21 cellular contexts compared by ENCODE assay signal in the genomic region with DNA sequence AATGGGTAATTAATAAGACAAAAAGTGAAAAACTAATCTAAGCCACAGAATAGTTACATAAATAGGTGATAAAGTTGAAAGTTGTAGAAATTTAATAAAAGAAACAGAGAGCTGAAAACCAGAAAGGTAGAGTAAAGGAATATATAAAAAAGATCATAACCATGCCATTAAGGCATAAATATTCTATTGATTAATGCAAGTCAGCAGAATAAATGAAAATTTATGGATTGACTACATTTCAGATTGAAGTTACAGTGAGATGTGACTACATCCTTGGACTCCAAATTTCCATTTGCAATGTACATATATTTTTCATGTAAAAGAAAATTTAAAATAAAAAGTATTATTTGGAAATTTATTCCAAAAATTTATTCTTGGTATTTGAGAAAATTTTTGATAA.
"Had no signal": no experiment of that assay in that cellular context is flagged by ENCODE, and none has a peak within 500 bp of the region (broad histone marks: within the 10 kb centered on the region; RNA-seq: fewer than 3 reads in every experiment).

No MANE protein-coding gene starts in this region.

- H2AFZ ChIP-seq: neural progenitor cell had no signal

- H3K9me3 ChIP-seq: esophagus squamous epithelium, pancreas, thyroid gland had no signal

- H3K9me3 Mint-ChIP-seq: neural progenitor cell, type B pancreatic cell had no signal

- H3K27ac Mint-ChIP-seq: natural killer cell treated with Interleukin-12 subunit alpha and Interleukin-12 subunit beta and Interleukin-15 and Interleukin-18, amount 100 ng/mL, for 72 hours; neural progenitor cell; progenitor cell of endocrine pancreas; type B pancreatic cell had no signal

- H3K36me3 ChIP-seq: esophagus squamous epithelium, neural progenitor cell, pancreas, thyroid gland had no signal

- H3K79me2 ChIP-seq: hepatocyte had no signal

- H3K4me1 ChIP-seq: esophagus squamous epithelium, pancreas, thyroid gland had no signal

- ATAC-seq: left colon; left ventricle myocardium superior; natural killer cell treated with Interleukin-12 subunit alpha and Interleukin-12 subunit beta and Interleukin-15 and Interleukin-18, amount 100 ng/mL, for 72 hours; pancreas; right cardiac atrium had no signal

- H3K27ac ChIP-seq: esophagus squamous epithelium, hepatocyte, neural progenitor cell, pancreas, thyroid gland had no signal

- H3K4me3 ChIP-seq: esophagus squamous epithelium, hepatocyte, lung, neural progenitor cell, pancreas, smooth muscle cell, thyroid gland had no signal

- H3K9ac ChIP-seq: neural progenitor cell had no signal

- H3K27me3 ChIP-seq: esophagus squamous epithelium, hepatocyte, pancreas, thyroid gland had no signal

- H3K27me3 Mint-ChIP-seq: natural killer cell treated with Interleukin-12 subunit alpha and Interleukin-12 subunit beta and Interleukin-15 and Interleukin-18, amount 100 ng/mL, for 72 hours had no signal

- H3K36me3 Mint-ChIP-seq: natural killer cell treated with Interleukin-12 subunit alpha and Interleukin-12 subunit beta and Interleukin-15 and Interleukin-18, amount 100 ng/mL, for 72 hours; neural progenitor cell; type B pancreatic cell had no signal

- DNase-seq: effector memory CD4-positive, alpha-beta T cell; esophagus squamous epithelium; foreskin fibroblast; head of caudate nucleus; left colon; left ventricle myocardium superior; midbrain; nucleus accumbens; pancreas; right cardiac atrium; stimulated activated CD4-positive, alpha-beta T cell treated with anti-CD3 and anti-CD28 coated beads, Interleukin-2, amount 100 ng/mL, for 48 hours; stimulated activated naive CD4-positive, alpha-beta T cell treated with Interleukin-2 at 50 U/mL for 16 hours; thyroid gland had no signal

- FAIRE-seq: urothelium cell line had no signal

- H3K4me3 Mint-ChIP-seq: natural killer cell treated with Interleukin-12 subunit alpha and Interleukin-12 subunit beta and Interleukin-15 and Interleukin-18, amount 100 ng/mL, for 72 hours; neural progenitor cell; type B pancreatic cell had no signal

- H3K4me2 ChIP-seq: hepatocyte, neural progenitor cell, smooth muscle cell had no signal
